21 cellular contexts compared by ENCODE assay signal in genomic region chr18:34991561-34991960, GRCh38.
"Had no signal": no experiment of that assay in that cellular context is flagged by ENCODE, and none has a peak within 500 bp of the region (broad histone marks: within the 10 kb centered on the region; RNA-seq: fewer than 3 reads in every experiment).

No MANE protein-coding gene starts in this region.

- ATAC-seq: activated CD8-positive, alpha-beta memory T cell treated with anti-CD3 and anti-CD28 coated beads, Interleukin-2, amount 10 ng/mL, durations not matched to agents 7 days and 5 days; heart right ventricle; lower lobe of right lung; natural killer cell had no signal

- H3K36me3 ChIP-seq: colonic mucosa, heart right ventricle, lower lobe of right lung, transverse colon, vagina had no signal

- H3K4me3 ChIP-seq: colonic mucosa, heart right ventricle, lower lobe of right lung, transverse colon, vagina had no signal

- H3K9me3 ChIP-seq: colonic mucosa, heart right ventricle, lower lobe of right lung, transverse colon, vagina had no signal

- H3K27ac ChIP-seq: colonic mucosa, lower lobe of right lung, transverse colon had no signal

- H3K4me1 ChIP-seq: colonic mucosa, lower lobe of right lung had no signal

- DNase-seq: activated CD4-positive, alpha-beta memory T cell treated with anti-CD3 and anti-CD28 coated beads, Interleukin-2, amount 10 ng/mL, durations not matched to agents 7 days and 5 days; activated CD4-positive, alpha-beta T cell treated with anti-CD3 and anti-CD28 coated beads for 48 hours; activated CD4-positive, CD25-positive, alpha-beta regulatory T cell; activated CD8-positive, alpha-beta memory T cell treated with anti-CD3 and anti-CD28 coated beads, Interleukin-2, amount 10 ng/mL, durations not matched to agents 7 days and 5 days; activated naive CD8-positive, alpha-beta T cell treated with anti-CD3 and anti-CD28 coated beads for 36 hours; amniotic stem cell; central memory CD4-positive, alpha-beta T cell; colonic mucosa; heart right ventricle; lower lobe of right lung; natural killer cell; posterior cingulate gyrus; retina; stimulated activated CD4-positive, alpha-beta T cell treated with anti-CD3 and anti-CD28 coated beads, Interleukin-12 subunit alpha, Interleukin-12 subunit beta, amount 100 ng/mL, for 4 hours; stimulated activated CD4-positive, alpha-beta T cell treated with anti-CD3 and anti-CD28 coated beads, Interleukin-1b, Interleukin-23, amount 100 ng/mL, for 48 hours; stimulated activated CD8-positive, alpha-beta memory T cell treated with anti-CD3 and anti-CD28 coated beads, Interleukin-4, amount 100 ng/mL, for 48 hours; stimulated activated naive CD4-positive, alpha-beta T cell; T-helper 1 cell; T-helper 9 cell; transverse colon had no signal

- H3K27me3 ChIP-seq: colonic mucosa, heart right ventricle, transverse colon, vagina had no signal
